ENCODE assay signal across 1 cellular context in genomic region chr17:28903546-28903841, GRCh38.
TF ChIP-seq lines count a peak whose summit lies in the region.

No MANE protein-coding gene starts in this region.

TF ChIP-seq in K562, 482 proteins besides CTCF, POLR2A, EP300 and RAD21 (continued from another document):
- TF ChIP-seq HBP1 (CRISPR knock-in tag; IDR thresholded peaks at IDR 0.05) (peak; percentile 94; the same call in 1 of the 2 replicates), CSDE1 (IDR thresholded peaks at IDR 0.05) (0 out of 4 replicates have a peak, but pooled peaks of 1 of the 2 experiments have one; percentile 1), YBX1 (IDR thresholded peaks at IDR 0.05) (peak; percentile 81), ZNF584 (CRISPR knock-in tag; IDR thresholded peaks at IDR 0.05; ENCODE audit: low read depth) (0 out of 2 replicates have a peak, but pooled peaks have one; percentile 9), ZBTB26 (CRISPR knock-in tag; IDR thresholded peaks at IDR 0.05) (peak; percentile 96), MTA2 (IDR thresholded peaks at IDR 0.05; ENCODE audit: low read depth) (peak; percentile 33; the same call in 1 of the 2 replicates), ZBTB5 (IDR thresholded peaks at IDR 0.05) (peak; percentile 47; the same call in 1 of the 2 replicates)
